In the genomic region with DNA sequence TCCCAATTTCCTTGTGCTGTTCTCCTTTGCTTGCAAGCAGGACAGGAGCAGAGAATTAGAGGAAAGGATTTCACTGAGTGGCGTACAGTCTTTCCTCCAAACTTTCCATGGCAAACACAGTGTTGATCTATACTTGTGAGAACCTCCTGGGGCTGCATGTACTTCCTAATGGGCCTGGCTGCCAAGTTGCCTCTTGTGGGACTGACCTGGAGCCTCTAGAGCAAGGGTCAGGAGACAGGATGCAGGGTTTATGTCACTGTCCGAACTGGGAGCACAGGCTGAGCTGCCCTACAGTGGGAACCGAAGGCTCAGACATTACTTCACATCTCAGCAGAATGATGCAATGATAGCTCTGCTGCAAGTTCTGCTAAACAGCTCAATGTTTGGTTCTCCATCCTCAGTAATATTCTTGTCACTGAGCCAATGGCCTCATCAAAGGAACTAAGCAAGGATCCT, we compare ENCODE assay signal across 9 cellular contexts.
A peak's percentile ranks its signal among the peaks of the same experiment; 100 is the strongest.
DNase-seq lines count a peak whose midpoint lies in the region; ATAC-seq, FAIRE-seq and TF ChIP-seq lines count a peak whose summit lies in the region.
"Had no signal": no experiment of that assay in that cellular context is flagged by ENCODE, and none has a peak within 500 bp of the region (broad histone marks: within the 10 kb centered on the region; RNA-seq: fewer than 3 reads in every experiment).

No MANE protein-coding gene starts in this region.

- intact Hi-C loops in K562 (cut with micrococcal nuclease): no loop called here
- intact Hi-C loops in spleen (cut with DNase I; ENCODE audit: low total_unique reads): no loop called here

- H3K36me3 Mint-ChIP-seq in HFFc6 (ENCODE audit: low read depth): peaks cover 14% of the 10 kb centered on the region

- no peak overlapping the region for H2AFZ ChIP-seq in K562 (ENCODE audit: low read depth, low read length)

- no TSS peak for BruUV-seq in K562 (replicated peaks; lab: Mats Ljungman, UMichigan)

- H3K27me3 ChIP-seq in K562 (ENCODE audit: control insufficient read depth in 2 of 2, insufficient read depth in 2 of 2, low read length in 2 of 2): peaks cover 0 to 8% of the 10 kb centered on the region in 2 experiments; a peak in 3 of 5 replicates
- H3K27me3 ChIP-seq in spleen (replicated peaks in 1 of 7): no peaks in the 10 kb centered on the region

- no peak overlapping the region for H3K27ac Mint-ChIP-seq in HFFc6

- 3% methylated on average over 3 of the region's 3 CpGs for WGBS in K562 (ENCODE audit: insufficient coverage, low coverage, missing lambda C conversion rate)
- WGBS in spleen, 5 donors: 14 to 54% (median 51%) methylated on average over 3 of the region's 3 CpGs

- POLR2A ChIA-PET in K562 (lab: Yijun Ruan, JAX): no interaction called here

- H3K4me3 ChIP-seq in K562 (no peak overlapping the region), spleen (no peak overlapping the region)

- H3K4me1 ChIP-seq in K562 (replicated peaks in 1 of 2; ENCODE audit: control insufficient read depth in 2 of 2, insufficient read depth in 2 of 2, low read length in 2 of 2): no peaks in the 10 kb centered on the region
- peaks cover 0 to 23% (median 15%) of the 10 kb centered on the region in 6 donors for H3K4me1 ChIP-seq in spleen

- FAIRE-seq in K562 (lab: Jason Lieb, UNC): no peak

- peaks cover 18% of the 10 kb centered on the region for H3K9me3 Mint-ChIP-seq in HFFc6

- no peaks in the 10 kb centered on the region for H3K27me3 Mint-ChIP-seq in HFFc6 (ENCODE audit: insufficient read depth)

- H3K4me2 ChIP-seq in K562 (ENCODE audit: insufficient read depth, low read length): no peak overlapping the region

- no peak overlapping the region for H3K4me3 Mint-ChIP-seq in HFFc6

- no peak; the same call in 2 of the 3 replicates for ATAC-seq in K562
- ATAC-seq in HG03139 (IDR thresholded peaks at IDR 0.05; ENCODE audit: unreplicated experiment): no peak
- ATAC-seq in GM19467 (IDR thresholded peaks at IDR 0.05; ENCODE audit: unreplicated experiment): no peak

- TF ChIP-seq CTCF in HFFc6 (IDR thresholded peaks at IDR 0.05): no peak
- TF ChIP-seq CTCF in K562 (IDR thresholded peaks at IDR 0.05 in 2 of 3, conservative IDR thresholded peaks at IDR 0.05 in 1 of 3; ENCODE audit: insufficient read depth in 2 of 3, low read depth in 1 of 3, low read length in 3 of 3): no peak
- TF ChIP-seq CTCF in spleen (IDR thresholded peaks at IDR 0.05 in 8 of 11, conservative IDR thresholded peaks at IDR 0.05 in 3 of 11): no peak

- H3K79me2 ChIP-seq in K562 (ENCODE audit: control insufficient read depth, insufficient read depth, low read length): no peaks in the 10 kb centered on the region

- CTCF ChIA-PET in K562 (lab: Yijun Ruan, JAX; ENCODE audit: low intra/inter-chr PET ratio): no interaction called here

- H3K9me3 ChIP-seq in K562 (replicated peaks; ENCODE audit: control insufficient read depth, insufficient read depth, low read depth, low read length) (peaks cover 3% of the 10 kb centered on the region), spleen (peaks cover 0 to 24% (median 20%) of the 10 kb centered on the region in 8 donors)

- H3K4me1 Mint-ChIP-seq in HFFc6 (ENCODE audit: low read depth): peaks cover 42% of the 10 kb centered on the region

- H3K9ac ChIP-seq in K562 (ENCODE audit: insufficient read depth in 1 of 2, low read depth in 2 of 2, low read length in 2 of 2): no peak overlapping the region

- H3K27ac ChIP-seq in K562 (ENCODE audit: extremely low read depth, low read depth, low read length) (no peak overlapping the region), spleen (peak overlapping the region in 6 of 8 donors; percentile 37 to 83 (median 70))
- H3K27ac ChIP-seq: VCaP had no signal

- no peak for TF ChIP-seq POLR2A in K562 (conservative IDR thresholded peaks at IDR 0.05)
- TF ChIP-seq POLR2A in spleen (IDR thresholded peaks at IDR 0.05): no peak

- TF ChIP-seq EP300 in K562 (IDR thresholded peaks at IDR 0.05; ENCODE audit: low read length): no peak

- DNase-seq in HFFc6 (peak; percentile 21), K562 (ENCODE audit: extremely low read depth in 1 of 4, low spot score in 3 of 4) (no peak), iris pigment epithelial cell (ENCODE audit: low read depth) (peak; percentile 96), spleen (peak; percentile 74), NCI-H1436 treated with DMSO at 0.1 percent for 48 hours (lab: John Stamatoyannopoulos, UW) (no peak), NCI-H1436 (lab: John Stamatoyannopoulos, UW) (no peak)

- in situ Hi-C loops in K562 (cut with MboI): no loop called here

- H3K9me1 ChIP-seq in K562 (ENCODE audit: control insufficient read depth, insufficient read depth, low read length): no peaks in the 10 kb centered on the region

- no peaks in the 10 kb centered on the region for H3K36me3 ChIP-seq in K562 (ENCODE audit: control insufficient read depth, insufficient read depth, low read length)
- no peaks in the 10 kb centered on the region for H3K36me3 ChIP-seq in spleen

- TF ChIP-seq RAD21 in K562 (CRISPR knock-in tag; conservative IDR thresholded peaks at IDR 0.05 in 1 of 2, IDR thresholded peaks at IDR 0.05 in 1 of 2): no peak

- no peaks in the 10 kb centered on the region for H4K20me1 ChIP-seq in K562 (replicated peaks; ENCODE audit: control insufficient read depth, insufficient read depth, low read length)

TF ChIP-seq in K562, 482 proteins besides CTCF, POLR2A, EP300 and RAD21:
- TF ChIP-seq CEBPG (CRISPR knock-in tag; IDR thresholded peaks at IDR 0.05) (peak; percentile 87), CEBPG (tag; conservative IDR thresholded peaks at IDR 0.05 in 1 of 2, IDR thresholded peaks at IDR 0.05 in 1 of 2) (peak; percentile 94 to 95), DMBX1 (CRISPR knock-in tag; IDR thresholded peaks at IDR 0.05; ENCODE audit: borderline replicate concordance) (no peak), ZNF696 (CRISPR knock-in tag; conservative IDR thresholded peaks at IDR 0.05) (no peak), FOXJ3 (CRISPR knock-in tag; IDR thresholded peaks at IDR 0.05) (no peak), JUND (IDR thresholded peaks at IDR 0.05; ENCODE audit: borderline replicate concordance, low read depth, low read length) (0 out of 2 replicates have a peak, but pooled peaks have one; percentile 9), JUND (tag; IDR thresholded peaks at IDR 0.05; ENCODE audit: borderline replicate concordance, low read depth, low read length) (no peak), ZSCAN32 (CRISPR knock-in tag; IDR thresholded peaks at IDR 0.05) (0 out of 2 replicates have a peak, but pooled peaks have one; percentile 26), BRD4 (IDR thresholded peaks at IDR 0.05) (no peak), CEBPB (tag; IDR thresholded peaks at IDR 0.05) (peak; percentile 80), SMARCB1 (IDR thresholded peaks at IDR 0.05; ENCODE audit: insufficient read length, low read depth) (no peak), GABPB2 (CRISPR knock-in tag; conservative IDR thresholded peaks at IDR 0.05) (no peak), EWSR1 (IDR thresholded peaks at IDR 0.05; ENCODE audit: borderline replicate concordance, low read depth, partially characterized antibody) (no peak)
- TF ChIP-seq, protein P1, sequence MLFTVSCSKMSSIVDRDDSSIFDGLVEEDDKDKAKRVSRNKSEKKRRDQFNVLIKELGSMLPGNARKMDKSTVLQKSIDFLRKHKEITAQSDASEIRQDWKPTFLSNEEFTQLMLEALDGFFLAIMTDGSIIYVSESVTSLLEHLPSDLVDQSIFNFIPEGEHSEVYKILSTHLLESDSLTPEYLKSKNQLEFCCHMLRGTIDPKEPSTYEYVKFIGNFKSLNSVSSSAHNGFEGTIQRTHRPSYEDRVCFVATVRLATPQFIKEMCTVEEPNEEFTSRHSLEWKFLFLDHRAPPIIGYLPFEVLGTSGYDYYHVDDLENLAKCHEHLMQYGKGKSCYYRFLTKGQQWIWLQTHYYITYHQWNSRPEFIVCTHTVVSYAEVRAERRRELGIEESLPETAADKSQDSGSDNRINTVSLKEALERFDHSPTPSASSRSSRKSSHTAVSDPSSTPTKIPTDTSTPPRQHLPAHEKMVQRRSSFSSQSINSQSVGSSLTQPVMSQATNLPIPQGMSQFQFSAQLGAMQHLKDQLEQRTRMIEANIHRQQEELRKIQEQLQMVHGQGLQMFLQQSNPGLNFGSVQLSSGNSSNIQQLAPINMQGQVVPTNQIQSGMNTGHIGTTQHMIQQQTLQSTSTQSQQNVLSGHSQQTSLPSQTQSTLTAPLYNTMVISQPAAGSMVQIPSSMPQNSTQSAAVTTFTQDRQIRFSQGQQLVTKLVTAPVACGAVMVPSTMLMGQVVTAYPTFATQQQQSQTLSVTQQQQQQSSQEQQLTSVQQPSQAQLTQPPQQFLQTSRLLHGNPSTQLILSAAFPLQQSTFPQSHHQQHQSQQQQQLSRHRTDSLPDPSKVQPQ (CRISPR knock-in tag; IDR thresholded peaks at IDR 0.05; ENCODE audit: borderline replicate concordance): no peak
- TF ChIP-seq, protein P2, sequence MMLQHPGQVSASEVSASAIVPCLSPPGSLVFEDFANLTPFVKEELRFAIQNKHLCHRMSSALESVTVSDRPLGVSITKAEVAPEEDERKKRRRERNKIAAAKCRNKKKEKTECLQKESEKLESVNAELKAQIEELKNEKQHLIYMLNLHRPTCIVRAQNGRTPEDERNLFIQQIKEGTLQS (IDR thresholded peaks at IDR 0.05): peak; percentile 71
- TF ChIP-seq, protein P2 (CRISPR knock-in tag; conservative IDR thresholded peaks at IDR 0.05): no peak

Comparison
In these comparisons a context has a peak if more than half of its experiments do, and no peak if none do; other contexts are left out.
1. DNase-seq: peak in HFFc6 (single experiment), iris pigment epithelial cell (single experiment) and spleen (single experiment); none in K562 (0 of 4), NCI-H1436 treated with DMSO at 0.1 percent for 48 hours (single experiment) and NCI-H1436 (single experiment).